Comparison of ENCODE assay signal across 8 cellular contexts in the genomic region with DNA sequence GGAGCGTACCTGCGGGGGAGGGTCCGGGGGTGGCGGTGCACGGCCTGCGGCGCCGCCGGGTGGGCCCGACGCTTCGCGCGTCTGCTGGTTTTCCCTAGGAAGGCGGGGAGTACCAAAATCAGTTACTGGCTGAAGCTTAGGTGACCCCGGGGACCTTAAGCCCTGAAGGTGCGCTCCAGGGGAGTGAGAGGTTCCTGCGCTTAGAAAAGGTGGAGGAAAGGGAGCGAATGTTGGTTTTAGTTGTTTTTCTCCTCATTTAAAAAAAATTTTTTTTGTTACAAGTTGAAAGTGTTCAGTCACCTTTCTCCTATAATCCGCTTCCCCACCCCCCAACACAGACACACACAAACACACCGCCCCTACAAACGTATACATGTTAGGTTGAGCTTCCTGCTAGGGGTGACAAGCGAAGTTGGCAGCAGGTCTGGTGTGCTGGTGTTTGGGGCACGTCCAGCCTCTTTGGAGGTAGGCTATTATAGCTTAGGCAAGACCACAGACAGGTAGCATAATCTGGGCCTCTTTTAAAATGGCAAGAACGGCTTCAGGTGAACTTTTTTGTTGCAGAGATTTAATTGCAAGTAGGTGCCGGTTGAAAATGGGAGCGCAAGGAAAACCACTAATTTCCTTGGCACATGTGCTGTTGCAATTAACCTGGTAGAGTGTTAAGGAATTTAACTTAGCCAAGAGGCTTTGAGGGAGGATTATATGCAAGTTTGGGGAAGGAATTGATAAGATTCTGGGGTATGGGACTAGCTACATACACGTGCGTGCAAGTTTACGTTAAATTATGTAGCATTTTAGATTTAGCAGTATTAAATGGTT. TPM values are rescaled to one million over a fixed set of nuclear protein-coding genes. Genes with fewer than 3 reads are reported as not detected.
DNase-seq lines count a peak whose midpoint lies in the region; TF ChIP-seq lines count a peak whose summit lies in the region.

No MANE protein-coding gene starts in this region.

- peaks cover 17% of the 10 kb centered on the region for H3K4me1 Mint-ChIP-seq in MCF 10A (ENCODE audit: insufficient read depth, unreplicated experiment)

- no peak overlapping the region for H3K4me3 Mint-ChIP-seq in MCF 10A (ENCODE audit: unreplicated experiment)

- DNase-seq in NCI-H1436 (lab: John Stamatoyannopoulos, UW) (peak; percentile 55), NCI-H1436 treated with DMSO at 0.1 percent for 48 hours (lab: John Stamatoyannopoulos, UW) (no peak), HT-29 (ENCODE audit: low spot score) (peak; percentile 66), T-helper 1 cell (peak in 4 of 5 donors; percentile 24 to 71 (median 39)), MCF 10A (ENCODE audit: unreplicated experiment) (peak; percentile 66), kidney tubule cell (ENCODE audit: low spot score) (peak; percentile 59), SHP77 treated with DMSO at 0.1 percent for 48 hours (lab: John Stamatoyannopoulos, UW) (no peak)
- peak in 2 of 3 experiments; percentile 8 to 15 for DNase-seq in stimulated activated CD4-positive, alpha-beta T cell treated with anti-CD3 and anti-CD28 coated beads, TNF-alpha, amount 100 ng/mL, for 4 hours (ENCODE audit: low read depth in 3 of 3)

- POLR2A ChIA-PET in MCF 10A (lab: Yijun Ruan, JAX): interaction anchor here (0.7 to 3.6 kb wide), 15 partner anchors 25 to 202 kb away, joined by 3 to 23 read pairs (median 5); a partner anchor contains a TSS

- H3K27me3 Mint-ChIP-seq in MCF 10A (ENCODE audit: insufficient read depth, unreplicated experiment): no peaks in the 10 kb centered on the region

- TF ChIP-seq CTCF in MCF 10A (IDR thresholded peaks at IDR 0.05; ENCODE audit: unreplicated experiment): no peak

- intact Hi-C loops in MCF 10A (cut with micrococcal nuclease): loop anchor here (2.0 kb wide), 1 partner anchor 124 kb away; no protein-coding TSS in a partner anchor

- CTCF ChIA-PET in MCF 10A (lab: Yijun Ruan, JAX): interaction anchor here (1.0 to 3.7 kb wide), 4 partner anchors 95 to 125 kb away, joined by 4 to 28 read pairs (median 7); no protein-coding TSS in a partner anchor

- H3K36me3 Mint-ChIP-seq in MCF 10A (ENCODE audit: insufficient read depth, unreplicated experiment): no peaks in the 10 kb centered on the region

- no peaks in the 10 kb centered on the region for H3K9me3 Mint-ChIP-seq in MCF 10A (ENCODE audit: unreplicated experiment)

- BruUV-seq in MCF 10A (replicated peaks; lab: Mats Ljungman, UMichigan): no TSS peak

- H3K27ac Mint-ChIP-seq in MCF 10A (ENCODE audit: low read depth, unreplicated experiment): peak overlapping the region; percentile 19

RNA-seq across cellular contexts. Expression of a gene that starts 0.9 kb away (rescaled TPM):
- 63.0 and 73.6 TPM in 2 replicates for total RNA-seq in HT-29 (2014; rRNA removed; shearing (Covaris generic))
- total RNA-seq in MCF 10A (2022): 11.2 and 14.5 TPM in 2 replicates

Comparison
In these comparisons a context has a peak if more than half of its experiments do, and no peak if none do; other contexts are left out.
1. DNase-seq: peak in NCI-H1436 (single experiment), HT-29 (single experiment), T-helper 1 cell (4 of 5), MCF 10A (single experiment), kidney tubule cell (single experiment) and stimulated activated CD4-positive, alpha-beta T cell treated with anti-CD3 and anti-CD28 coated beads, TNF-alpha, amount 100 ng/mL, for 4 hours (2 of 3); none in NCI-H1436 treated with DMSO at 0.1 percent for 48 hours (single experiment) and SHP77 treated with DMSO at 0.1 percent for 48 hours (single experiment).